ENCODE assay signal across 21 cellular contexts in the genomic region with DNA sequence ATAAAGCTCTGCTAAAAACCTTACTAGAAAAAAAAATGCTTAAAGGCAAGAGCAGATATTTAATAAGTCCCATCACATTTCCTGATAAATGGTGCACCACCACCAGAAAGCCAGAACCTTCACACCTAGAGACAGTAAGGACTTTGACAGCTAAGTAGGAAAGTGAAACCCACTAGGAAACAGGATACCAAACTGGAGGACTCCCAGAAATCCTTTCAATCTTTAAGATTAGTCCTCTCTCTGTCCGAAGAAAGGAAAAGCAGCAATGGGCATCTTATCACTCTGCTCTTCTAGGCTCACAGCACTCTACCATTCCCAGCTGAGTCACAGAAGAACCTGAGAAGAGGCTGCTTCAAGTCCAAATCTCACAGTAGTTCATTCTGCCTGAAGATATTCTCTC. TPM values are rescaled to one million over a fixed set of nuclear protein-coding genes. Genes with fewer than 3 reads are reported as not detected.
DNase-seq lines count a peak whose midpoint lies in the region; ATAC-seq and TF ChIP-seq lines count a peak whose summit lies in the region.
"Had no signal": no experiment of that assay in that cellular context is flagged by ENCODE, and none has a peak within 500 bp of the region (broad histone marks: within the 10 kb centered on the region; RNA-seq: fewer than 3 reads in every experiment).

No MANE protein-coding gene starts in this region.

- peaks cover 4% of the 10 kb centered on the region for H3K36me3 Mint-ChIP-seq in natural killer cell
- H3K36me3 Mint-ChIP-seq in natural killer cell treated with Interleukin-12 subunit alpha and Interleukin-12 subunit beta and Interleukin-15 and Interleukin-18, amount 100 ng/mL, for 72 hours = peaks cover 10% of the 10 kb centered on the region

- H3K36me3 ChIP-seq in adipocyte (ENCODE audit: control insufficient read depth, insufficient read depth, low read length, severe bottlenecking) (peaks cover 4% of the 10 kb centered on the region), upper lobe of right lung (no peaks in the 10 kb centered on the region)
- H3K36me3 ChIP-seq: SJSA1, uterus had no signal

- H3K9ac ChIP-seq in adipocyte (ENCODE audit: low read length) = peak overlapping the region; percentile 19

- DNase-seq in natural killer cell (no peak), adipocyte (ENCODE audit: low read depth) (peak; percentile 20), fibroblast of villous mesenchyme (ENCODE audit: low read depth) (peak; percentile 45), OCI-M2 (lab: John Stamatoyannopoulos, UW; ENCODE audit: unreplicated experiment) (no peak), upper lobe of right lung (no peak), NCI-H1436 treated with DMSO at 0.1 percent for 48 hours (lab: John Stamatoyannopoulos, UW) (no peak)
- DNase-seq in natural killer cell treated with Interleukin-12 subunit alpha and Interleukin-12 subunit beta and Interleukin-15 and Interleukin-18, amount 100 ng/mL, for 72 hours (ENCODE audit: low spot score) = no peak
- DNase-seq: activated CD4-positive, CD25-positive, alpha-beta regulatory T cell; activated CD8-positive, alpha-beta memory T cell treated with anti-CD3 and anti-CD28 coated beads for 24 hours; dermis blood vessel endothelial cell; left lung; NCI-H69; substantia nigra; uterus had no signal

- H3K27me3 ChIP-seq in adipocyte (replicated peaks; ENCODE audit: control insufficient read depth, insufficient read depth, low read length) (no peaks in the 10 kb centered on the region), upper lobe of right lung (no peaks in the 10 kb centered on the region)
- H3K27me3 ChIP-seq: left lung, SJSA1, uterus had no signal

- H3K9me3 Mint-ChIP-seq in natural killer cell = no peaks in the 10 kb centered on the region
- peaks cover 3% of the 10 kb centered on the region for H3K9me3 Mint-ChIP-seq in natural killer cell treated with Interleukin-12 subunit alpha and Interleukin-12 subunit beta and Interleukin-15 and Interleukin-18, amount 100 ng/mL, for 72 hours
- H3K9me3 Mint-ChIP-seq: T-helper 1 cell treated with Interleukin-12 subunit alpha and Interleukin-12 subunit beta and Interleukin-4 antibody, amounts not matched to agents 30 μg/mL and 1 μg/mL, for 36 hours had no signal

- H3K4me1 Mint-ChIP-seq in natural killer cell = peaks cover 48 to 60% of the 10 kb centered on the region in 2 donors
- H3K4me1 Mint-ChIP-seq in natural killer cell treated with Interleukin-12 subunit alpha and Interleukin-12 subunit beta and Interleukin-15 and Interleukin-18, amount 100 ng/mL, for 72 hours (ENCODE audit: low read depth in 2 of 2) = peaks cover 45 to 52% of the 10 kb centered on the region in 2 donors

- no peaks in the 10 kb centered on the region for H3K9me3 ChIP-seq in adipocyte (ENCODE audit: control insufficient read depth, low read length)
- no peaks in the 10 kb centered on the region for H3K9me3 ChIP-seq in upper lobe of right lung
- H3K9me3 ChIP-seq: SJSA1, uterus had no signal

- ATAC-seq in natural killer cell = no peak
- no peak for ATAC-seq in natural killer cell treated with Interleukin-12 subunit alpha and Interleukin-12 subunit beta and Interleukin-15 and Interleukin-18, amount 100 ng/mL, for 72 hours
- ATAC-seq in HG03039 (IDR thresholded peaks at IDR 0.05; ENCODE audit: unreplicated experiment) = no peak
- no peak for ATAC-seq in upper lobe of right lung
- ATAC-seq: left lung had no signal

- no peaks in the 10 kb centered on the region for H3K27me3 Mint-ChIP-seq in natural killer cell (ENCODE audit: low read depth in 2 of 2)
- no peaks in the 10 kb centered on the region for H3K27me3 Mint-ChIP-seq in natural killer cell treated with Interleukin-12 subunit alpha and Interleukin-12 subunit beta and Interleukin-15 and Interleukin-18, amount 100 ng/mL, for 72 hours
- H3K27me3 Mint-ChIP-seq: activated naive CD8-positive, alpha-beta T cell; IgD-negative memory B cell had no signal

- H3K27ac ChIP-seq in upper lobe of right lung = no peak overlapping the region
- H3K27ac ChIP-seq: C4-2B, epithelial cell of prostate, SJSA1, uterus had no signal

- H3K4me1 ChIP-seq in adipocyte (ENCODE audit: control insufficient read depth, insufficient read depth, low read length) (peaks cover 40% of the 10 kb centered on the region), upper lobe of right lung (peaks cover 16% of the 10 kb centered on the region)
- H3K4me1 ChIP-seq: uterus had no signal

- H3K4me3 ChIP-seq in adipocyte (ENCODE audit: low read length) = peak overlapping the region; percentile 9
- no peak overlapping the region for H3K4me3 ChIP-seq in fibroblast of villous mesenchyme (ENCODE audit: low read depth, low read length)
- H3K4me3 ChIP-seq in upper lobe of right lung = no peak overlapping the region
- H3K4me3 ChIP-seq: left lung, SJSA1, uterus had no signal

- intact Hi-C loops in natural killer cell (cut with micrococcal nuclease) (no loop called here), upper lobe of right lung (cut with DNase I) (no loop called here)

- H3K27ac Mint-ChIP-seq in natural killer cell = peak overlapping the region; percentile 30 to 40
- peak overlapping the region in 1 of 2 donors; percentile 62 for H3K27ac Mint-ChIP-seq in natural killer cell treated with Interleukin-12 subunit alpha and Interleukin-12 subunit beta and Interleukin-15 and Interleukin-18, amount 100 ng/mL, for 72 hours
- H3K27ac Mint-ChIP-seq: activated naive CD8-positive, alpha-beta T cell; IgD-negative memory B cell; T-helper 1 cell treated with Interleukin-12 subunit alpha and Interleukin-12 subunit beta and Interleukin-4 antibody, amounts not matched to agents 30 μg/mL and 1 μg/mL, for 36 hours had no signal

- no peak overlapping the region for H3K4me3 Mint-ChIP-seq in natural killer cell
- H3K4me3 Mint-ChIP-seq in natural killer cell treated with Interleukin-12 subunit alpha and Interleukin-12 subunit beta and Interleukin-15 and Interleukin-18, amount 100 ng/mL, for 72 hours = no peak overlapping the region
- H3K4me3 Mint-ChIP-seq: T-helper 1 cell treated with Interleukin-12 subunit alpha and Interleukin-12 subunit beta and Interleukin-4 antibody, amounts not matched to agents 30 μg/mL and 1 μg/mL, for 36 hours had no signal

- TF ChIP-seq CTCF in natural killer cell (IDR thresholded peaks at IDR 0.05) (no peak), fibroblast of villous mesenchyme (IDR thresholded peaks at IDR 0.05; ENCODE audit: insufficient read depth, low read depth, low read length) (no peak), upper lobe of right lung (IDR thresholded peaks at IDR 0.05) (no peak)

RNA-seq across cellular contexts. Expression of gene DYM, which starts 3.7 kb away (rescaled TPM):
- total RNA-seq in natural killer cell (10 to 100 TPM; 78.2 to 81.3 (median 78.4) TPM), fibroblast of villous mesenchyme (31.5 and 31.9 TPM in 2 replicates), upper lobe of right lung (56.8 TPM)
- total RNA-seq in natural killer cell treated with Interleukin-12 subunit alpha and Interleukin-12 subunit beta and Interleukin-15 and Interleukin-18, amount 100 ng/mL, for 72 hours = 100 to 1,000 TPM in 1 of 2 donors, 10 to 100 TPM in 1; 75.4 to 117 TPM

RNA-seq across cellular contexts. Expression of gene C18orf32, which starts 30.2 kb away (rescaled TPM):
- 10 to 100 TPM; 18.8 to 28.0 (median 23.9) TPM for total RNA-seq in natural killer cell
- total RNA-seq in natural killer cell treated with Interleukin-12 subunit alpha and Interleukin-12 subunit beta and Interleukin-15 and Interleukin-18, amount 100 ng/mL, for 72 hours = 10 to 100 TPM; 14.4 to 40.8 TPM
- 11.7 and 24.5 TPM in 2 replicates for total RNA-seq in fibroblast of villous mesenchyme
- total RNA-seq in upper lobe of right lung = 53.2 TPM

RNA-seq across cellular contexts. Expression of gene RPL17, which starts 35.5 kb away (rescaled TPM):
- 1,000 to 10,000 TPM; 1,115 to 1,338 (median 1,336) TPM for total RNA-seq in natural killer cell
- total RNA-seq in natural killer cell treated with Interleukin-12 subunit alpha and Interleukin-12 subunit beta and Interleukin-15 and Interleukin-18, amount 100 ng/mL, for 72 hours = 1,000 to 10,000 TPM; 1,051 to 1,176 TPM
- total RNA-seq in fibroblast of villous mesenchyme = 1,385 and 1,725 TPM in 2 replicates
- 1,126 TPM for total RNA-seq in upper lobe of right lung

Comparison
In these comparisons a context has a peak if more than half of its experiments do, and no peak if none do; other contexts are left out.
1. DNase-seq: peak in adipocyte (single experiment) and fibroblast of villous mesenchyme (single experiment); none in natural killer cell (single experiment), natural killer cell treated with Interleukin-12 subunit alpha and Interleukin-12 subunit beta and Interleukin-15 and Interleukin-18, amount 100 ng/mL, for 72 hours (single experiment), OCI-M2 (single experiment), upper lobe of right lung (single experiment) and NCI-H1436 treated with DMSO at 0.1 percent for 48 hours (single experiment).